27 cellular contexts compared by ENCODE assay signal in genomic region chr2:199966405-199966804, GRCh38.
"Had no signal": no experiment of that assay in that cellular context is flagged by ENCODE, and none has a peak within 500 bp of the region (broad histone marks: within the 10 kb centered on the region; RNA-seq: fewer than 3 reads in every experiment).

No MANE protein-coding gene starts in this region.

- DNase-seq: activated CD4-positive, alpha-beta memory T cell treated with anti-CD3 and anti-CD28 coated beads for 36 hours; activated CD4-positive, alpha-beta T cell treated with anti-CD3 and anti-CD28 coated beads for 36 hours; activated CD4-positive, alpha-beta T cell treated with anti-CD3 and anti-CD28 coated beads, Interleukin-2, amount 10 ng/mL, durations not matched to agents 24 days and 14 days; activated CD4-positive, CD25-positive, alpha-beta regulatory T cell; activated CD4-positive, CD25-positive, alpha-beta regulatory T cell treated with anti-CD3 and anti-CD28 coated beads, Interleukin-2, amount 50 U/mL, for 72 hours; activated CD8-positive, alpha-beta memory T cell treated with anti-CD3 and anti-CD28 coated beads, Interleukin-2, amount 10 ng/mL, durations not matched to agents 7 days and 5 days; activated CD8-positive, alpha-beta memory T cell treated with anti-CD3 and anti-CD28 coated beads, Interleukin-2, amount 50 U/mL, for 4 hours; activated CD8-positive, alpha-beta T cell treated with anti-CD3 and anti-CD28 coated beads, Interleukin-2, amount 10 ng/mL, durations not matched to agents 7 days and 5 days; activated effector memory CD4-positive, alpha-beta T cell treated with Interleukin-2 at 50 U/mL for 16 hours; activated gamma-delta T cell treated with Interleukin-2 at 50 U/mL for 16 hours; activated naive CD4-positive, alpha-beta T cell treated with anti-CD3 and anti-CD28 coated beads, Interleukin-2, amount 50 U/mL, for 16 hours; activated naive CD4-positive, alpha-beta T cell treated with Interleukin-2 at 50 U/mL for 16 hours; activated T-cell treated with anti-CD3 and anti-CD28 coated beads, Interleukin-2, amount 50 U/mL, for 24 hours; amniotic stem cell; anterior cingulate cortex; body of pancreas; central memory CD4-positive, alpha-beta T cell; cerebellar nuclear complex; colonic mucosa; effector CD8-positive, alpha-beta T cell; esophagus squamous epithelium; foreskin fibroblast; head of caudate nucleus; T-helper 2 cell had no signal

- FAIRE-seq: endometrium had no signal

- ATAC-seq: activated CD4-positive, alpha-beta T cell treated with anti-CD3 and anti-CD28 coated beads for 36 hours; activated CD8-positive, alpha-beta memory T cell treated with anti-CD3 and anti-CD28 coated beads, Interleukin-2, amount 10 ng/mL, durations not matched to agents 7 days and 5 days; activated CD8-positive, alpha-beta T cell treated with anti-CD3 and anti-CD28 coated beads, Interleukin-2, amount 10 ng/mL, durations not matched to agents 7 days and 5 days; activated T-helper 17 cell treated with anti-CD3 and anti-CD28 coated beads, Interleukin-2, amount 50 U/mL, for 72 hours; body of pancreas had no signal

- H3K4me3 ChIP-seq: body of pancreas, cardiac muscle cell, colonic mucosa, esophagus squamous epithelium had no signal

- H3K27me3 ChIP-seq: body of pancreas, cardiac muscle cell, colonic mucosa, esophagus squamous epithelium had no signal
